1 cellular context compared by ENCODE assay signal in the genomic region with DNA sequence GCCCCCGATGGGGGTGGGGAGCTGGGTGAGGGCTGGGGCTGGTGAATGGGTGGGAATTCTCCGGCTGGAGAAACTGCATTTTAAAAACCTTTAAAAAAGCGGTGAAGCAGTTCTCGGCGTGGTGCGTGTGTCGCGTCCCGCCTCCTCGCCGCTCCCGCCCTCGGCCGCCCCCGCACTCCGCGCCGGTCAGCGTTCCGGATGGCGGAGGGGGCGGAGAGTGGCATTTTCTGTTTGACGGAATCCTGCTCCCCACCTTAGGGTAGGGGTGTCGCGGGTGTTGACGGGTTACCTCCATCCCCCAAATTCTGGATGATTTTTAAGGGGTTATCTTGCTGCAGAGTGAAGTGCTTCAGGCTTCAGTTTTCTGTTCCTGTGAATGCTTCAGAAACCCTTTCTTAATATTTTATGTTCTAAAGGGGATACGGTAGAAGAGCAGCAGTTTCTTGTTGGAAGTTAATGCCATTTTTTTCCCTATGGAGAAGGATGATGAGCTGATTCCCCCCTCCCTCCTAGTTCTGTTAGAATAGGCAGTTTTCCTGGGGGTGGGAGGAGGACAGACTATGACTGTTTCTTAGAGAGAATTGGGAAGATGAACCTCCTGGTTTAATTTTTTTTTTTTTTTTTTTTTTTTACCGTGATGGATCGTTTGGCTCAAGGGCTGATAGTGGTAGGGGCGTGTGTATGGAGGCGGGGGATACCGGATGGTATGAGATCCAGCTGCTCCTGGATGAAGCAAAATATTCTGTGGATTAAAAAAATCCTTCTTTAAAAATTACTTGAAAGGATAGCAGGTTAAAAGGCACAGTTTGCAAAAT.
TF ChIP-seq lines count a peak whose summit lies in the region.

No MANE protein-coding gene starts in this region.

TF ChIP-seq in HepG2, 621 proteins besides CTCF, POLR2A, EP300 and RAD21 (continued from another document):
- TF ChIP-seq, protein P1, sequence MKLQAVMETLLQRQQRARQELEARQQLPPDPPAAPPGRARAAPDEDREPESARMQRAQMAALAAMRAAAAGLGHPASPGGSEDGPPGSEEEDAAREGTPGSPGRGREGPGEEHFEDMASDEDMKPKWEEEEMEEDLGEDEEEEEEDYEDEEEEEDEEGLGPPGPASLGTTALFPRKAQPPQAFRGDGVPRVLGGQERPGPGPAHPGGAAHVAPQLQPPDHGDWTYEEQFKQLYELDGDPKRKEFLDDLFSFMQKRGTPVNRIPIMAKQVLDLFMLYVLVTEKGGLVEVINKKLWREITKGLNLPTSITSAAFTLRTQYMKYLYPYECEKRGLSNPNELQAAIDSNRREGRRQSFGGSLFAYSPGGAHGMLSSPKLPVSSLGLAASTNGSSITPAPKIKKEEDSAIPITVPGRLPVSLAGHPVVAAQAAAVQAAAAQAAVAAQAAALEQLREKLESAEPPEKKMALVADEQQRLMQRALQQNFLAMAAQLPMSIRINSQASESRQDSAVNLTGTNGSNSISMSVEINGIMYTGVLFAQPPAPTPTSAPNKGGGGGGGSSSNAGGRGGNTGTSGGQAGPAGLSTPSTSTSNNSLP (IDR thresholded peaks at IDR 0.05; ENCODE audit: low read depth, low read length) = no peak
- TF ChIP-seq, protein P2, sequence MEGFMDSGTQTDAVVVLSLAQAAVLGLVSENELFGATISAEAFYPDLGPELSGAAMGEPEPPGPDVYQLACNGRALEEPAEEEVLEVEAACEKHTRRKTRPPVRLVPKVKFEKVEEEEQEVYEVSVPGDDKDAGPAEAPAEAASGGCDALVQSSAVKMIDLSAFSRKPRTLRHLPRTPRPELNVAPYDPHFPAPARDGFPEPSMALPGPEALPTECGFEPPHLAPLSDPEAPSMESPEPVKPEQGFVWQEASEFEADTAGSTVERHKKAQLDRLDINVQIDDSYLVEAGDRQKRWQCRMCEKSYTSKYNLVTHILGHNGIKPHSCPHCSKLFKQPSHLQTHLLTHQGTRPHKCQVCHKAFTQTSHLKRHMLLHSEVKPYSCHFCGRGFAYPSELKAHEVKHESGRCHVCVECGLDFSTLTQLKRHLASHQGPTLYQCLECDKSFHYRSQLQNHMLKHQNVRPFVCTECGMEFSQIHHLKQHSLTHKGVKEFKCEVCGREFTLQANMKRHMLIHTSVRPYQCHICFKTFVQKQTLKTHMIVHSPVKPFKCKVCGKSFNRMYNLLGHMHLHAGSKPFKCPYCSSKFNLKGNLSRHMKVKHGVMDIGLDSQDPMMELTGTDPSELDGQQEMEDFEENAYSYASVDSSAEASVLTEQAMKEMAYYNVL (CRISPR knock-in tag; IDR thresholded peaks at IDR 0.05; ENCODE audit: borderline replicate concordance) = no peak
- TF ChIP-seq SAP130 (CRISPR knock-in tag; IDR thresholded peaks at IDR 0.05; ENCODE audit: low read depth) = peak; percentile 32; the same call in 1 of the 2 replicates
- TF ChIP-seq, protein P3, sequence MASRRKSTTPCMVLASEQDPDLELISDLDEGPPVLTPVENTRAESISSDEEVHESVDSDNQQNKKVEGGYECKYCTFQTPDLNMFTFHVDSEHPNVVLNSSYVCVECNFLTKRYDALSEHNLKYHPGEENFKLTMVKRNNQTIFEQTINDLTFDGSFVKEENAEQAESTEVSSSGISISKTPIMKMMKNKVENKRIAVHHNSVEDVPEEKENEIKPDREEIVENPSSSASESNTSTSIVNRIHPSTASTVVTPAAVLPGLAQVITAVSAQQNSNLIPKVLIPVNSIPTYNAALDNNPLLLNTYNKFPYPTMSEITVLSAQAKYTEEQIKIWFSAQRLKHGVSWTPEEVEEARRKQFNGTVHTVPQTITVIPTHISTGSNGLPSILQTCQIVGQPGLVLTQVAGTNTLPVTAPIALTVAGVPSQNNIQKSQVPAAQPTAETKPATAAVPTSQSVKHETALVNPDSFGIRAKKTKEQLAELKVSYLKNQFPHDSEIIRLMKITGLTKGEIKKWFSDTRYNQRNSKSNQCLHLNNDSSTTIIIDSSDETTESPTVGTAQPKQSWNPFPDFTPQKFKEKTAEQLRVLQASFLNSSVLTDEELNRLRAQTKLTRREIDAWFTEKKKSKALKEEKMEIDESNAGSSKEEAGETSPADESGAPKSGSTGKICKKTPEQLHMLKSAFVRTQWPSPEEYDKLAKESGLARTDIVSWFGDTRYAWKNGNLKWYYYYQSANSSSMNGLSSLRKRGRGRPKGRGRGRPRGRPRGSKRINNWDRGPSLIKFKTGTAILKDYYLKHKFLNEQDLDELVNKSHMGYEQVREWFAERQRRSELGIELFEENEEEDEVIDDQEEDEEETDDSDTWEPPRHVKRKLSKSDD (CRISPR knock-in tag; IDR thresholded peaks at IDR 0.05; ENCODE audit: low read depth) = no peak
- TF ChIP-seq PAWR (CRISPR knock-in tag; IDR thresholded peaks at IDR 0.05; ENCODE audit: borderline replicate concordance) = no peak
- TF ChIP-seq, protein P4, sequence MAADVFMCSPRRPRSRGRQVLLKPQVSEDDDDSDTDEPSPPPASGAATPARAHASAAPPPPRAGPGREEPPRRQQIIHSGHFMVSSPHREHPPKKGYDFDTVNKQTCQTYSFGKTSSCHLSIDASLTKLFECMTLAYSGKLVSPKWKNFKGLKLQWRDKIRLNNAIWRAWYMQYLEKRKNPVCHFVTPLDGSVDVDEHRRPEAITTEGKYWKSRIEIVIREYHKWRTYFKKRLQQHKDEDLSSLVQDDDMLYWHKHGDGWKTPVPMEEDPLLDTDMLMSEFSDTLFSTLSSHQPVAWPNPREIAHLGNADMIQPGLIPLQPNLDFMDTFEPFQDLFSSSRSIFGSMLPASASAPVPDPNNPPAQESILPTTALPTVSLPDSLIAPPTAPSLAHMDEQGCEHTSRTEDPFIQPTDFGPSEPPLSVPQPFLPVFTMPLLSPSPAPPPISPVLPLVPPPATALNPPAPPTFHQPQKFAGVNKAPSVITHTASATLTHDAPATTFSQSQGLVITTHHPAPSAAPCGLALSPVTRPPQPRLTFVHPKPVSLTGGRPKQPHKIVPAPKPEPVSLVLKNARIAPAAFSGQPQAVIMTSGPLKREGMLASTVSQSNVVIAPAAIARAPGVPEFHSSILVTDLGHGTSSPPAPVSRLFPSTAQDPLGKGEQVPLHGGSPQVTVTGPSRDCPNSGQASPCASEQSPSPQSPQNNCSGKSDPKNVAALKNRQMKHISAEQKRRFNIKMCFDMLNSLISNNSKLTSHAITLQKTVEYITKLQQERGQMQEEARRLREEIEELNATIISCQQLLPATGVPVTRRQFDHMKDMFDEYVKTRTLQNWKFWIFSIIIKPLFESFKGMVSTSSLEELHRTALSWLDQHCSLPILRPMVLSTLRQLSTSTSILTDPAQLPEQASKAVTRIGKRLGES (CRISPR knock-in tag; IDR thresholded peaks at IDR 0.05; ENCODE audit: borderline replicate concordance) = no peak
